Comparison of ENCODE assay signal across 16 cellular contexts in the genomic region with DNA sequence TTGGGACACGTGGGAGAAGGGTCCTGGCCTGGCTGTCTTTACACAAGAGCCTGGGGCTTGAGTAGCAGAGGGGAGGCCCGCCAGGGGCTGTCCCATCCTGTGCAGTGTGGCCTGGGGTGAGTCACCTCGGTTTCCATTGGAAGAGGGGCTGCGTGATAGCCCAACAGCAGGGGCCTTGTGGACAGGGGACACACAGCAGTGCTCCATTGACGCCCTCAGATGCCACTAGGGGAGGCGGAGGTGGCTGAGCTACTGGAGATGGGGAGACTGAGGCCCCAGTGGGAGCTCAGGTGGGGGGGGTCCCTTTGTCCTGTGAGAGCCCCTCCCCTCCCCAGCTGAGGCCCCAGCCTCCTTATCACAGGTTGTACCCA. TPM values are rescaled to one million over a fixed set of nuclear protein-coding genes. Genes with fewer than 3 reads are reported as not detected.
A peak's percentile ranks its signal among the peaks of the same experiment; 100 is the strongest.
DNase-seq lines count a peak whose midpoint lies in the region; ATAC-seq and TF ChIP-seq lines count a peak whose summit lies in the region.
"Had no signal": no experiment of that assay in that cellular context is flagged by ENCODE, and none has a peak within 500 bp of the region (broad histone marks: within the 10 kb centered on the region; RNA-seq: fewer than 3 reads in every experiment).

No MANE protein-coding gene starts in this region.

- CTCF ChIA-PET in SK-N-SH (lab: Yijun Ruan, JAX), result interaction anchor here (1.5 to 1.7 kb wide), 2 partner anchors 39 to 43 kb away, joined by 7 read pairs; no protein-coding TSS in a partner anchor

- H3K27me3 ChIP-seq in SK-N-SH (ENCODE audit: insufficient read depth), result no peaks in the 10 kb centered on the region
- H3K27me3 ChIP-seq in duodenal mucosa (ENCODE audit: control insufficient read depth in 1 of 2, insufficient read depth in 2 of 2, low read length in 2 of 2), result no peaks in the 10 kb centered on the region
- H3K27me3 ChIP-seq in transverse colon, result no peaks in the 10 kb centered on the region
- H3K27me3 ChIP-seq: cardiac muscle cell had no signal

- no peaks in the 10 kb centered on the region for H3F3A ChIP-seq in SK-N-SH (replicated peaks; ENCODE audit: insufficient read depth)

- H3K27ac ChIP-seq in SK-N-SH (ENCODE audit: low read depth in 2 of 2, low read length in 1 of 2) (no peak overlapping the region), duodenal mucosa (ENCODE audit: low read depth, low read length) (peak overlapping the region; percentile 62), transverse colon (peak overlapping the region; percentile 67 to 80 (median 74))
- H3K27ac ChIP-seq: 22Rv1, C4-2B, cardiac muscle cell had no signal

- no peak overlapping the region for H3K4me3 ChIP-seq in SK-N-SH (ENCODE audit: low read depth in 2 of 2, low read length in 1 of 2)
- no peak overlapping the region for H3K4me3 ChIP-seq in duodenal mucosa (ENCODE audit: low read depth in 1 of 2, low read length in 2 of 2)
- H3K4me3 ChIP-seq in transverse colon, result no peak overlapping the region
- H3K4me3 ChIP-seq: cardiac muscle cell had no signal

- no peak overlapping the region for H3K4me2 ChIP-seq in SK-N-SH

- peaks cover 3% of the 10 kb centered on the region for H3K9me3 Mint-ChIP-seq in neural crest cell

- H3K9me3 ChIP-seq in SK-N-SH, result no peaks in the 10 kb centered on the region
- peaks cover 4 to 5% of the 10 kb centered on the region in 2 donors for H3K9me3 ChIP-seq in duodenal mucosa (ENCODE audit: control insufficient read depth in 1 of 2, low read length in 2 of 2)
- no peaks in the 10 kb centered on the region for H3K9me3 ChIP-seq in transverse colon

- TF ChIP-seq EP300 in SK-N-SH (IDR thresholded peaks at IDR 0.05; ENCODE audit: borderline replicate concordance in 1 of 2, low read depth in 1 of 2, low read length in 1 of 2) (no peak), transverse colon (IDR thresholded peaks at IDR 0.05; ENCODE audit: low read depth) (no peak)

- TF ChIP-seq RAD21 in SK-N-SH (IDR thresholded peaks at IDR 0.05; ENCODE audit: low read length), result no peak

- no peaks in the 10 kb centered on the region for H3K9me2 ChIP-seq in SK-N-SH

- DNase-seq in SK-N-SH (peak; percentile 30), neural crest cell (ENCODE audit: low read depth, low spot score) (no peak), transverse colon (no peak), NCI-H82 treated with DMSO at 0.1 percent for 48 hours (lab: John Stamatoyannopoulos, UW; ENCODE audit: unreplicated experiment) (no peak)
- DNase-seq: activated CD4-positive, alpha-beta T cell treated with anti-CD3 and anti-CD28 coated beads for 1 hour; NCI-H1105; T-helper 17 cell had no signal

- peak overlapping the region; percentile 97 for H3K27ac Mint-ChIP-seq in neural crest cell (ENCODE audit: unreplicated experiment)
- H3K27ac Mint-ChIP-seq: activated naive CD8-positive, alpha-beta T cell; memory B cell; T-helper 17 cell had no signal

- intact Hi-C loops in transverse colon (cut with DNase I; ENCODE audit: low total_unique reads), result no loop called here

- TF ChIP-seq CTCF in SK-N-SH (IDR thresholded peaks at IDR 0.05), result no peak
- TF ChIP-seq CTCF in neural crest cell (conservative IDR thresholded peaks at IDR 0.05), result no peak
- no peak for TF ChIP-seq CTCF in transverse colon (IDR thresholded peaks at IDR 0.05)

- TF ChIP-seq POLR2A in transverse colon (IDR thresholded peaks at IDR 0.05), result no peak

- ATAC-seq in SK-N-SH treated with all-trans-retinoic acid at 6 μM for 48 hours, result no peak
- ATAC-seq in HG02678 (IDR thresholded peaks at IDR 0.05; ENCODE audit: unreplicated experiment), result no peak
- ATAC-seq in HG03139 (IDR thresholded peaks at IDR 0.05; ENCODE audit: unreplicated experiment), result no peak
- ATAC-seq: T-helper 17 cell had no signal

- H3K9ac ChIP-seq in SK-N-SH (no peak overlapping the region), duodenal mucosa (ENCODE audit: low read depth in 1 of 2, low read length in 2 of 2) (no peak overlapping the region)

- H3K4me1 Mint-ChIP-seq in neural crest cell, result peaks cover 38% of the 10 kb centered on the region
- H3K4me1 Mint-ChIP-seq: memory B cell had no signal

- no peaks in the 10 kb centered on the region for H4K20me1 ChIP-seq in SK-N-SH (ENCODE audit: insufficient read depth)

- POLR2A ChIA-PET in SK-N-SH (lab: Yijun Ruan, JAX), result no interaction called here

- no peak overlapping the region for H2AFZ ChIP-seq in SK-N-SH (ENCODE audit: low read depth)

- H3K4me1 ChIP-seq in SK-N-SH (ENCODE audit: control insufficient read depth in 1 of 2, insufficient read depth in 2 of 2, low read depth in 1 of 2, low read length in 1 of 2), result peaks cover 0 to 25% of the 10 kb centered on the region in 2 experiments; a peak in 1 of 4 replicates
- peaks cover 0 to 8% of the 10 kb centered on the region in 2 donors for H3K4me1 ChIP-seq in duodenal mucosa (ENCODE audit: control insufficient read depth in 1 of 2, insufficient read depth in 2 of 2, low read length in 2 of 2)
- peaks cover 0 to 11% (median 5%) of the 10 kb centered on the region in 4 donors for H3K4me1 ChIP-seq in transverse colon

- H3K4me3 Mint-ChIP-seq in neural crest cell, result peak overlapping the region; percentile 51
- H3K4me3 Mint-ChIP-seq: activated naive CD8-positive, alpha-beta T cell; memory B cell; T-helper 17 cell had no signal

- H3K36me3 ChIP-seq in SK-N-SH (replicated peaks in 1 of 2; ENCODE audit: control insufficient read depth in 1 of 2, insufficient read depth in 2 of 2, low read length in 1 of 2) (no peaks in the 10 kb centered on the region), duodenal mucosa (ENCODE audit: control insufficient read depth in 1 of 2, insufficient read depth in 2 of 2, low read length in 2 of 2) (no peaks in the 10 kb centered on the region), transverse colon (no peaks in the 10 kb centered on the region)
- H3K36me3 ChIP-seq: cardiac muscle cell had no signal

- WGBS in SK-N-SH (ENCODE audit: low lambda C conversion rate), result 77% methylated on average over 6 of the region's 6 CpGs
- 74% methylated on average over 4 of the region's 6 CpGs; no CpG with 5 or more reads in 1 of the 2 donors for WGBS in transverse colon (ENCODE audit: low coverage in 1 of 2), 2 donors

- no peaks in the 10 kb centered on the region for H3K27me3 Mint-ChIP-seq in neural crest cell (ENCODE audit: low read depth)
- H3K27me3 Mint-ChIP-seq: activated naive CD8-positive, alpha-beta T cell; T-helper 17 cell had no signal

- in situ Hi-C loops in transverse colon (cut with MboI; ENCODE audit: low pct_ligation_motif_present in 1 of 4, low pct_unique_long_range_greater_than_20kb in 1 of 4, low sequenced_read_pairs in 3 of 4), result no loop called here

- H3K36me3 Mint-ChIP-seq in neural crest cell (ENCODE audit: low read depth), result no peaks in the 10 kb centered on the region
- H3K36me3 Mint-ChIP-seq: memory B cell had no signal

- H3K79me2 ChIP-seq in SK-N-SH (ENCODE audit: insufficient read depth), result no peaks in the 10 kb centered on the region

TF ChIP-seq in SK-N-SH, 30 proteins besides CTCF, POLR2A, EP300 and RAD21 (continues in another document):
- TF ChIP-seq MEF2A (IDR thresholded peaks at IDR 0.05; ENCODE audit: borderline replicate concordance, low read depth) (no peak), RCOR1 (IDR thresholded peaks at IDR 0.05; ENCODE audit: low read length) (no peak), MXI1 (IDR thresholded peaks at IDR 0.05; ENCODE audit: low read depth, low read length) (no peak), NFIC (IDR thresholded peaks at IDR 0.05; ENCODE audit: borderline replicate concordance) (no peak), YY1 (IDR thresholded peaks at IDR 0.05; ENCODE audit: low read depth) (no peak), TAF1 (IDR thresholded peaks at IDR 0.05; ENCODE audit: borderline replicate concordance, low read depth, low read length) (no peak), SIN3A (IDR thresholded peaks at IDR 0.05; ENCODE audit: borderline replicate concordance, low read depth, low read length) (no peak)
- TF ChIP-seq, protein P1, sequence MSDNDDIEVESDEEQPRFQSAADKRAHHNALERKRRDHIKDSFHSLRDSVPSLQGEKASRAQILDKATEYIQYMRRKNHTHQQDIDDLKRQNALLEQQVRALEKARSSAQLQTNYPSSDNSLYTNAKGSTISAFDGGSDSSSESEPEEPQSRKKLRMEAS (IDR thresholded peaks at IDR 0.05; ENCODE audit: low read depth), result no peak

TF ChIP-seq in SK-N-SH treated with all-trans-retinoic acid at 6 μM for 48 hours, 23 proteins besides CTCF, POLR2A, EP300 and RAD21 (continues in another document):
- TF ChIP-seq ZNF565 (CRISPR knock-in tag; conservative IDR thresholded peaks at IDR 0.05; ENCODE audit: low read depth) (no peak), ARNTL (CRISPR knock-in tag; IDR thresholded peaks at IDR 0.05; ENCODE audit: borderline replicate concordance, low read depth) (no peak), ZFP30 (CRISPR knock-in tag; IDR thresholded peaks at IDR 0.05) (no peak)
- TF ChIP-seq, protein P2, sequence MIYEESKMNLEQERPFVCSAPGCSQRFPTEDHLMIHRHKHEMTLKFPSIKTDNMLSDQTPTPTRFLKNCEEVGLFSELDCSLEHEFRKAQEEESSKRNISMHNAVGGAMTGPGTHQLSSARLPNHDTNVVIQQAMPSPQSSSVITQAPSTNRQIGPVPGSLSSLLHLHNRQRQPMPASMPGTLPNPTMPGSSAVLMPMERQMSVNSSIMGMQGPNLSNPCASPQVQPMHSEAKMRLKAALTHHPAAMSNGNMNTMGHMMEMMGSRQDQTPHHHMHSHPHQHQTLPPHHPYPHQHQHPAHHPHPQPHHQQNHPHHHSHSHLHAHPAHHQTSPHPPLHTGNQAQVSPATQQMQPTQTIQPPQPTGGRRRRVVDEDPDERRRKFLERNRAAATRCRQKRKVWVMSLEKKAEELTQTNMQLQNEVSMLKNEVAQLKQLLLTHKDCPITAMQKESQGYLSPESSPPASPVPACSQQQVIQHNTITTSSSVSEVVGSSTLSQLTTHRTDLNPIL (CRISPR knock-in tag; IDR thresholded peaks at IDR 0.05; ENCODE audit: low read depth), result no peak
- TF ChIP-seq, protein P3, sequence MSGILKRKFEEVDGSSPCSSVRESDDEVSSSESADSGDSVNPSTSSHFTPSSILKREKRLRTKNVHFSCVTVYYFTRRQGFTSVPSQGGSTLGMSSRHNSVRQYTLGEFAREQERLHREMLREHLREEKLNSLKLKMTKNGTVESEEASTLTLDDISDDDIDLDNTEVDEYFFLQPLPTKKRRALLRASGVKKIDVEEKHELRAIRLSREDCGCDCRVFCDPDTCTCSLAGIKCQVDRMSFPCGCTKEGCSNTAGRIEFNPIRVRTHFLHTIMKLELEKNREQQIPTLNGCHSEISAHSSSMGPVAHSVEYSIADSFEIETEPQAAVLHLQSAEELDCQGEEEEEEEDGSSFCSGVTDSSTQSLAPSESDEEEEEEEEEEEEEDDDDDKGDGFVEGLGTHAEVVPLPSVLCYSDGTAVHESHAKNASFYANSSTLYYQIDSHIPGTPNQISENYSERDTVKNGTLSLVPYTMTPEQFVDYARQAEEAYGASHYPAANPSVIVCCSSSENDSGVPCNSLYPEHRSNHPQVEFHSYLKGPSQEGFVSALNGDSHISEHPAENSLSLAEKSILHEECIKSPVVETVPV (CRISPR knock-in tag; IDR thresholded peaks at IDR 0.05), result no peak

RNA-seq across cellular contexts. Expression of gene RNU6ATAC, which starts 50.0 kb away (rescaled TPM):
- polyA plus RNA-seq in SK-N-SH (2012; rRNA removed), result not detected in 2 replicates
- not detected in 2 replicates for polyA plus RNA-seq in SK-N-SH (2012; cell fraction: cytosol; rRNA removed)
- polyA plus RNA-seq in SK-N-SH (2012; cell fraction: nucleus; rRNA removed), result not detected in 2 replicates
- total RNA-seq in neural crest cell, result 71.3 and 108 TPM in 2 replicates
- not detected for total RNA-seq in transverse colon
- total RNA-seq: cardiac muscle cell had no signal
- polyA plus RNA-seq: cardiac muscle cell had no signal

Comparison
In these comparisons a context has a peak if more than half of its experiments do, and no peak if none do; other contexts are left out.
1. H3K27ac ChIP-seq: peak in duodenal mucosa (single experiment) and transverse colon (4 of 4); none in SK-N-SH (0 of 2).
2. RNA of gene RNU6ATAC, which starts 50.0 kb away (total RNA-seq): 71.3 to 108 TPM in neural crest cell; not detected in transverse colon; every median in the first group is over 10 times any median in the second.